Comparison of ENCODE assay signal across 9 cellular contexts in the genomic region with DNA sequence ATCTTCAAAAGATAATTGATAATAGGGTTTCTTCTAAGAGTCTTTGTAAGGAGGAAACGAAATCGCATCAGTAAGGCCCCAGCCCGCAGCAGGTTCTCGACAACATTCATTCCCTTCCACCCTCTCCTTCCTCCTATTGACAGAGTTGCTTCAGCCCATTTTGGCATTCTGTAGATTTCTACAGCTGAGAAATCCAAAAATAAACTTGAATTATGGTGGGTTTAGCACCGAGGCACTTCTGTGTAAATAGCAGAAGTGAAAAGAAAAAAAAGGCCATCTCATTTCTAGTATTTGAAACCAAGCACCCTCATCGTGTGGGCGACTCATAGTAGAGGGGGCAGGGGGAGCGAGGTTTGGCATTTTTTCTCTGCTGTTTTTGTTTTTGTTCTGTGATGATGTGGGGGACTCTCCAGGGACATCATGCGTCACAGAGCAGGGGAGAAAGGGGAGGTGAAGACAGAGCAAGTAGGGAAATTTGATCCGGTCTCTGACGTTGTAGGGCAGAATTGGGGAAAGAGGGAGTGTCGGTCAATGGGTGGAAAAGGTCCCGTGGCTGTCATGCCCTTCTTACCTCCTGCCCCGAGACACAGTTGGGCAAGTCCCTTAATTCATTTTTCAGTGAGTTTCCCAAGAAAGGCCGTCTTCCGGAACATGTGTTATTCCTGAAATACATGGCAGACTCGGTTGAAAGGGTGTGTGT. TPM values are rescaled to one million over a fixed set of nuclear protein-coding genes. Genes with fewer than 3 reads are reported as not detected.
DNase-seq lines count a peak whose midpoint lies in the region; ATAC-seq lines count a peak whose summit lies in the region.
"Had no signal": no experiment of that assay in that cellular context is flagged by ENCODE, and none has a peak within 500 bp of the region (broad histone marks: within the 10 kb centered on the region; RNA-seq: fewer than 3 reads in every experiment).

No MANE protein-coding gene starts in this region.

- intact Hi-C loops in right cardiac atrium (cut with DNase I), result no loop called here

- peaks cover 3% of the 10 kb centered on the region for H3K9me3 Mint-ChIP-seq in activated CD8-positive, alpha-beta memory T cell treated with anti-CD3 and anti-CD28 coated beads, Interleukin-2, amount 10 ng/mL, durations not matched to agents 7 days and 5 days (ENCODE audit: low read depth)

- H3K4me1 Mint-ChIP-seq in activated CD8-positive, alpha-beta memory T cell treated with anti-CD3 and anti-CD28 coated beads, Interleukin-2, amount 10 ng/mL, durations not matched to agents 7 days and 5 days, result peaks cover 82% of the 10 kb centered on the region

- H3K27ac Mint-ChIP-seq in activated CD8-positive, alpha-beta memory T cell treated with anti-CD3 and anti-CD28 coated beads, Interleukin-2, amount 10 ng/mL, durations not matched to agents 7 days and 5 days, result peak overlapping the region; percentile 95

- peak; percentile 73 for DNase-seq in activated CD8-positive, alpha-beta memory T cell treated with anti-CD3 and anti-CD28 coated beads, Interleukin-2, amount 10 ng/mL, durations not matched to agents 7 days and 5 days
- DNase-seq in right cardiac atrium (peak in 2 of 3 donors; percentile 57 to 74), T1000 (lab: John Stamatoyannopoulos, UW) (no peak), foreskin melanocyte (no peak)

- H3K27ac ChIP-seq in right cardiac atrium (ENCODE audit: low read length), result peak overlapping the region; percentile 20
- peak overlapping the region; percentile 11 for H3K27ac ChIP-seq in stomach smooth muscle (ENCODE audit: low read length)
- H3K27ac ChIP-seq: neutrophil, SJSA1 had no signal

- no peaks in the 10 kb centered on the region for H3K27me3 Mint-ChIP-seq in activated CD8-positive, alpha-beta memory T cell treated with anti-CD3 and anti-CD28 coated beads, Interleukin-2, amount 10 ng/mL, durations not matched to agents 7 days and 5 days

- ATAC-seq in GM19467 (IDR thresholded peaks at IDR 0.05; ENCODE audit: unreplicated experiment), result peak; percentile 59
- peak; percentile 60 for ATAC-seq in HG03460 (IDR thresholded peaks at IDR 0.05; ENCODE audit: unreplicated experiment)
- peak; percentile 45 for ATAC-seq in activated CD8-positive, alpha-beta memory T cell treated with anti-CD3 and anti-CD28 coated beads, Interleukin-2, amount 10 ng/mL, durations not matched to agents 7 days and 5 days
- peak; percentile 71 to 79 for ATAC-seq in right cardiac atrium

- H3K36me3 Mint-ChIP-seq in activated CD8-positive, alpha-beta memory T cell treated with anti-CD3 and anti-CD28 coated beads, Interleukin-2, amount 10 ng/mL, durations not matched to agents 7 days and 5 days, result peaks cover 12% of the 10 kb centered on the region

- H3K4me1 ChIP-seq in right cardiac atrium (ENCODE audit: control insufficient read depth, insufficient read depth, low read length), result no peaks in the 10 kb centered on the region
- peaks cover 10% of the 10 kb centered on the region for H3K4me1 ChIP-seq in stomach smooth muscle (ENCODE audit: control insufficient read depth, insufficient read depth, low read length)
- H3K4me1 ChIP-seq: SJSA1 had no signal

- H3K9me3 ChIP-seq in right cardiac atrium (ENCODE audit: control insufficient read depth, low read length) (no peaks in the 10 kb centered on the region), stomach smooth muscle (ENCODE audit: control insufficient read depth in 2 of 2, low read length in 2 of 2) (no peaks in the 10 kb centered on the region)
- H3K9me3 ChIP-seq: neutrophil, SJSA1 had no signal

- no peak overlapping the region for H3K9ac ChIP-seq in stomach smooth muscle (ENCODE audit: low read length in 2 of 2)

- CTCF ChIA-PET in activated CD8-positive, alpha-beta memory T cell treated with anti-CD3 and anti-CD28 coated beads, Interleukin-2, amount 10 ng/mL, durations not matched to agents 7 days and 5 days (lab: Charles Lee), result interaction anchor here (2.3 kb wide), 1 partner anchor 16 kb away, joined by 12 read pairs; no protein-coding TSS in a partner anchor

- H3K4me3 ChIP-seq in right cardiac atrium (ENCODE audit: low read length) (no peak overlapping the region), stomach smooth muscle (ENCODE audit: low read length in 2 of 2) (no peak overlapping the region)
- H3K4me3 ChIP-seq: SJSA1 had no signal

- H3K4me3 Mint-ChIP-seq in activated CD8-positive, alpha-beta memory T cell treated with anti-CD3 and anti-CD28 coated beads, Interleukin-2, amount 10 ng/mL, durations not matched to agents 7 days and 5 days, result peak overlapping the region; percentile 49

- H3K36me3 ChIP-seq in stomach smooth muscle (ENCODE audit: control insufficient read depth in 2 of 2, insufficient read depth in 2 of 2, low read length in 2 of 2), result no peaks in the 10 kb centered on the region
- H3K36me3 ChIP-seq: neutrophil, SJSA1 had no signal

- H3K27me3 ChIP-seq in right cardiac atrium (ENCODE audit: control insufficient read depth, insufficient read depth), result no peaks in the 10 kb centered on the region
- H3K27me3 ChIP-seq in stomach smooth muscle (ENCODE audit: control insufficient read depth in 1 of 2, insufficient read depth in 2 of 2, low read length in 2 of 2), result no peaks in the 10 kb centered on the region
- H3K27me3 ChIP-seq: neutrophil, SJSA1 had no signal

- WGBS in right cardiac atrium, result 64% methylated on average over 17 of the region's 17 CpGs

RNA-seq across cellular contexts. Expression of a gene that starts 33.8 kb away (rescaled TPM):
- total RNA-seq in activated CD8-positive, alpha-beta memory T cell treated with anti-CD3 and anti-CD28 coated beads, Interleukin-2, amount 10 ng/mL, durations not matched to agents 7 days and 5 days, result 10 to 100 TPM; 43.5 to 83.9 TPM
- total RNA-seq in right cardiac atrium, result under 1 TPM in 2 of 4 donors, not detected in 2; 0.19 to 0.20 TPM
- polyA plus RNA-seq in right cardiac atrium, result 0.11 TPM
- total RNA-seq: SJSA1 had no signal

RNA-seq across cellular contexts. Expression of a gene that starts 48.5 kb away (rescaled TPM):
- total RNA-seq in activated CD8-positive, alpha-beta memory T cell treated with anti-CD3 and anti-CD28 coated beads, Interleukin-2, amount 10 ng/mL, durations not matched to agents 7 days and 5 days, result 100 to 1,000 TPM in 1 of 2 experiments, 10 to 100 TPM in 1; 90.7 to 110 TPM
- total RNA-seq in right cardiac atrium, result 10 to 100 TPM; 69.2 to 72.0 (median 71.4) TPM
- polyA plus RNA-seq in right cardiac atrium, result 51.8 TPM

Comparison
In these comparisons a context has a peak if more than half of its experiments do, and no peak if none do; other contexts are left out.
1. DNase-seq: peak in activated CD8-positive, alpha-beta memory T cell treated with anti-CD3 and anti-CD28 coated beads, Interleukin-2, amount 10 ng/mL, durations not matched to agents 7 days and 5 days (single experiment) and right cardiac atrium (2 of 3); none in T1000 (single experiment) and foreskin melanocyte (single experiment).
2. RNA of a gene that starts 33.8 kb away (total RNA-seq): 43.5 to 83.9 TPM in activated CD8-positive, alpha-beta memory T cell treated with anti-CD3 and anti-CD28 coated beads, Interleukin-2, amount 10 ng/mL, durations not matched to agents 7 days and 5 days; 0.19 to 0.20 TPM in right cardiac atrium; every median in the first group is over 10 times any median in the second.
3. Peak in every context shown above with its lines, with median percentiles within 50 percentile points of each other: ATAC-seq.